ENCODE assay signal across 8 cellular contexts in the genomic region with DNA sequence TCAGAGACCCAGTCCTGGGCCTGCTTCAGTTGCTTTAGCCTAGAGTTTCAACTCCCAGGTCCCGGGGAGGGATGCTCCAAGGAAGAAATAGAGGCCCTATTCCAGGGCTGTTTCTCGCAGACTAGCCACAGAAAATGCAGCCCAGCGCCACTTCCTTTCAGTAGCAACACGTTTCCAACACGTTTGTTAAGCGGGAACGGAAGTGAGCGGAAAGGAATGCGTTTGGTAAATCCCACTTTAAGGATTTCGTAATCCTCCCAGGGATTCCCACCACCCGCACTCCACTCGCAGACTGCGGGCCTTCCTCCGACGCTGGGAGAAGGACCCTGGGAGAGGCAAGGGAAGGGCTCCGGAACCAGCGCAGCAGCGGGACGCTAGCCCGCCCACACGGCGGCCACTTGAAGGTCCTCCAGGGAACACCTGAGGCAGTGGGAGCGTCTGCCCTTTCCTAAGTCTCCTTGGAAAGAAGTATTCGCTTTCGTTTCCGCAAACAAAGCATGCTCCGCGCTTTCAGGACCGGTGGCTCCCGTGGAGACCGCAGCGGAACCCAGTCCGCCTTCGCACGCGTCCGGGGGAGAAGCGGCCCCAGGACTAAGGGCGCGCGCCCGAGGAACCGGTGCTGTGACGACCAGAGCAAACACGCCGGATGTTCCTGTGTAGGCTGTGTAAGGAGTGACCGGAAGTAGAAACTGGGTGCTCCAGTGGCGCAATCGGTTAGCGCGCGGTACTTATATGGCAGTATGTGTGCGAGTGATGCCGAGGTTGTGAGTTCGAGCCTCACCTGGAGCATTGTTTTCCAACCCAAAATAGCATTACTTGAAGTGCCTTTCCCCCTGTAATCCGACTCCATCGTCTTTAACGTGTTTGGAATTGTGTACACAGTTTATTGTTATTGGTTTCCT.
DNase-seq lines count a peak whose midpoint lies in the region; ATAC-seq and TF ChIP-seq lines count a peak whose summit lies in the region.

No MANE protein-coding gene starts in this region.

- TF ChIP-seq CTCF in right lobe of liver (IDR thresholded peaks at IDR 0.05), result no peak

- H3K4me1 ChIP-seq in right lobe of liver, result no peaks in the 10 kb centered on the region

- DNase-seq in DMS 273 treated with DMSO at 0.1 percent for 48 hours (lab: John Stamatoyannopoulos, UW) (peak; percentile 70), HCEC 1CT (peak; percentile 93), NCI-H2171 (lab: John Stamatoyannopoulos, UW) (peak; percentile 32), ecto neural progenitor cell (ENCODE audit: low spot score) (peak; percentile 91), right lobe of liver (peak; percentile 82 to 87 (median 86)), RPMI8226 (no peak)
- DNase-seq in activated CD4-positive, alpha-beta T cell treated with anti-CD3 and anti-CD28 coated beads, Interleukin-2, amount 50 U/mL, for 48 hours, result peak; percentile 63 to 70
- peak; percentile 52 to 62 for DNase-seq in stimulated activated CD4-positive, alpha-beta T cell treated with anti-CD3 and anti-CD28 coated beads, Interleukin-2, amount 100 ng/mL, for 48 hours

- no peaks in the 10 kb centered on the region for H3K9me3 ChIP-seq in right lobe of liver

- peak overlapping the region; percentile 91 to 96 (median 91) for H3K27ac ChIP-seq in right lobe of liver

- H3K36me3 ChIP-seq in right lobe of liver, result no peaks in the 10 kb centered on the region

- peak; percentile 97 to 98 (median 98) for ATAC-seq in right lobe of liver

- H3K4me3 ChIP-seq in right lobe of liver, result peak overlapping the region; percentile 72 to 76 (median 74)

- peak; percentile 90 for TF ChIP-seq POLR2A in right lobe of liver (IDR thresholded peaks at IDR 0.05)

- intact Hi-C loops in right lobe of liver (cut with DNase I), result no loop called here

- WGBS in right lobe of liver (ENCODE audit: insufficient coverage, low coverage, low lambda C conversion rate, missing lambda C conversion rate), result under 1% methylated on average over 14 of the region's 58 CpGs

- no peaks in the 10 kb centered on the region for H3K27me3 ChIP-seq in right lobe of liver
